7 cellular contexts compared by ENCODE assay signal in the genomic region with DNA sequence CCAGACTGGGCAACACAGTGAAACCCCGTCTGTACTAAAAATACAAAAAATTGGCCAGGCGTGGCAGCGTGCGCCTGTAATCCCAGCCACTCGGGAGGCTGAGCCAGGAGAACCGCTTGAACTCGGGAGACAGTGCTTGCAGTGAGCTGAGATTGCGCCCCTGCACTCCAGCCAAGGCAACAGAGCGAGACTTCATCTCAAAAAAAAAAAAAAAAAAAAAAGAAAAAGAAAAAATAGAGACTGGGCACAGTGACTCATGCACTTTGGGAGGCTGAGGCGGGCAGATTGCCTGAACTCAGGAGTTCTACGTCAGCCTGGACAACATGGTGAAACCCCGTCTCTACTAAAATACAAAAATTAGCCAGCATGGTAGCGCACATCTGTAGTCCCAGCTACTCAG.
DNase-seq lines count a peak whose midpoint lies in the region; TF ChIP-seq lines count a peak whose summit lies in the region.
"Not testable (repeated sequence)": the region's sequence is repeated elsewhere in the genome, so short reads cannot be mapped to it uniquely, and the experiment has no call there.

No MANE protein-coding gene starts in this region.

- intact Hi-C loops in testis (cut with DNase I; ENCODE audit: low total_unique reads): not testable (repeated sequence)

- H3K27ac ChIP-seq in right atrium auricular region (peak overlapping the region in 1 of 2 donors; percentile 43), osteoblast (ENCODE audit: low read depth, low read length) (peak overlapping the region; percentile 75)
- H3K27ac ChIP-seq in testis: not testable (repeated sequence)

- H3K4me1 ChIP-seq in right atrium auricular region: peaks cover 0 to 21% of the 10 kb centered on the region in 2 donors
- not testable (repeated sequence) for H3K4me1 ChIP-seq in osteoblast (ENCODE audit: insufficient read depth, low read length); testis

- peak overlapping the region; percentile 41 for H3K4me2 ChIP-seq in osteoblast (ENCODE audit: insufficient read depth, low read length)

- 82 to 85% methylated on average over 12 to 13 of the region's 13 CpGs for WGBS in testis, 2 donors

- H3K9me3 ChIP-seq in right atrium auricular region; osteoblast (ENCODE audit: low read depth, low read length); testis: not testable (repeated sequence)

- not testable (repeated sequence) for H3K36me3 ChIP-seq in right atrium auricular region; testis (ENCODE audit: low read depth, missing control alignments)
- peaks cover 42% of the 10 kb centered on the region for H3K36me3 ChIP-seq in osteoblast (ENCODE audit: insufficient read depth, low read length)

- not testable (repeated sequence) for H2AFZ ChIP-seq in osteoblast (ENCODE audit: low read length)

- not testable (repeated sequence) for H3K27me3 ChIP-seq in right atrium auricular region; osteoblast (ENCODE audit: insufficient read depth, low read length); testis

- H4K20me1 ChIP-seq in osteoblast (ENCODE audit: insufficient read depth, low read length): not testable (repeated sequence)

- peaks cover 73% of the 10 kb centered on the region for H3K79me2 ChIP-seq in osteoblast (ENCODE audit: insufficient read depth, low read length)

- not testable (repeated sequence) for TF ChIP-seq CTCF in right atrium auricular region (IDR thresholded peaks at IDR 0.05); osteoblast (IDR thresholded peaks at IDR 0.05; ENCODE audit: extremely low read depth, low read depth, low read length); testis (IDR thresholded peaks at IDR 0.05)

- TF ChIP-seq POLR2A in testis (IDR thresholded peaks at IDR 0.05): not testable (repeated sequence)

- not testable (repeated sequence) for H3K4me3 ChIP-seq in right atrium auricular region; osteoblast (ENCODE audit: insufficient read depth, low read length); testis

- DNase-seq in GM04503 (ENCODE audit: low read depth): peak; percentile 35
- DNase-seq in RPMI7951 (ENCODE audit: low read depth): peak; percentile 67
- peak; percentile 76 for DNase-seq in astrocyte of the hippocampus (ENCODE audit: low read depth, low spot score)
- DNase-seq in fibroblast of peridontal ligament (ENCODE audit: extremely low read depth): peak; percentile 22
- peak; percentile 66 for DNase-seq in right atrium auricular region (ENCODE audit: low spot score)
- DNase-seq in osteoblast (ENCODE audit: insufficient read length, low spot score, missing footprints): not testable (repeated sequence)
- DNase-seq in testis: peak; percentile 18
